In the genomic region with DNA sequence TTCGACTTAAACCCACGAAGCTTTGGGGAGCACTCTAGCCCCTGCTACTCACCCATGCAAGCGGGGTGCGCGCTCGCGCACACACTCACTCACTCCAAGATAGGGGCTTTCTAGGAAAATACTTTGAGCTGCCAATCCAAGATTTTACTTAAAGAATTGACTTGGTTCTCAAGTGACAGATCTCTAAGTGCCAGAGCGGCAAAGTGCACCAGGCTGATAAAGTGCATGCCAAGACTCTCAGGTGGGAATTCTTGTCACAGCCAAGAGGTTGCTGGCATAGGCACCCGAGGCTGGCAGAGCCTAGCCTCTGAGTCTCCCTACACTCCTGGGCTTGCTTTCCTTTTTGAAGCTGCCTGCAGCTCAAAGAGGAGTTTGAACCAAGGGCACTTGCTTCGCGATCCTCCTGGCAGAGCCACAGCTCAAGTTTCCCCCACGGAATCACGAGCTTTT, we compare ENCODE assay signal across 8 cellular contexts. TPM values are rescaled to one million over a fixed set of nuclear protein-coding genes. Genes with fewer than 3 reads are reported as not detected.
DNase-seq lines count a peak whose midpoint lies in the region; ATAC-seq and TF ChIP-seq lines count a peak whose summit lies in the region.

No MANE protein-coding gene starts in this region.

- no CpG with 5 or more reads among the region's 13 CpGs for WGBS in neuronal stem cell (ENCODE audit: extremely low coverage in 2 of 2, insufficient read length in 2 of 2, insufficient replicate concordance in 1 of 2), 2 donors

- no peak overlapping the region for H3K14ac ChIP-seq in neuronal stem cell (ENCODE audit: low read length)

- ATAC-seq in HG03469 (IDR thresholded peaks at IDR 0.05; ENCODE audit: unreplicated experiment) (no peak), HG03139 (IDR thresholded peaks at IDR 0.05; ENCODE audit: unreplicated experiment) (no peak), GM18519 (IDR thresholded peaks at IDR 0.05; ENCODE audit: low FRiP score, unreplicated experiment) (no peak)

- H3K9me3 ChIP-seq in Peyer's patch (no peaks in the 10 kb centered on the region), neuronal stem cell (replicated peaks in 1 of 2; ENCODE audit: control insufficient read depth in 2 of 2, insufficient read depth in 1 of 2, low read depth in 1 of 2, low read length in 2 of 2) (no peaks in the 10 kb centered on the region)

- H3K9ac ChIP-seq in neuronal stem cell (ENCODE audit: low read depth, low read length, poor library complexity) = peak overlapping the region; percentile 78

- H4K91ac ChIP-seq in neuronal stem cell (ENCODE audit: low read depth, low read length, poor library complexity) = no peak overlapping the region

- H3K4me3 ChIP-seq in Peyer's patch = peak overlapping the region; percentile 61 to 69 (median 66)
- peak overlapping the region; percentile 75 to 83 for H3K4me3 ChIP-seq in neuronal stem cell (ENCODE audit: low read length in 2 of 2)

- H2AFZ ChIP-seq in neuronal stem cell (ENCODE audit: low read length) = peak overlapping the region; percentile 97

- H3K23ac ChIP-seq in neuronal stem cell (ENCODE audit: low read depth, low read length, poor library complexity) = peak overlapping the region; percentile 12

- H2BK120ac ChIP-seq in neuronal stem cell (ENCODE audit: low read depth, low read length) = no peak overlapping the region

- H4K8ac ChIP-seq in neuronal stem cell (ENCODE audit: low read depth, low read length) = no peak overlapping the region

- H2BK15ac ChIP-seq in neuronal stem cell (ENCODE audit: low read length) = no peak overlapping the region

- peak overlapping the region; percentile 63 for H3K18ac ChIP-seq in neuronal stem cell (ENCODE audit: low read length)

- peak; percentile 39 for DNase-seq in ELF-1 (ENCODE audit: low read depth, low spot score)
- DNase-seq in Peyer's patch = no peak
- no peak for DNase-seq in epithelial cell of prostate (ENCODE audit: low read depth, low spot score)
- DNase-seq in neuronal stem cell (ENCODE audit: low spot score) = no peak
- DNase-seq in stimulated activated CD8-positive, alpha-beta memory T cell treated with anti-CD3 and anti-CD28 coated beads, Interleukin-4, amount 100 ng/mL, for 48 hours = no peak

- H3K4me2 ChIP-seq in neuronal stem cell (ENCODE audit: insufficient read depth, low read length, poor library complexity, severe bottlenecking) = peak overlapping the region; percentile 95

- H2BK5ac ChIP-seq in neuronal stem cell (ENCODE audit: low read length) = no peak overlapping the region

- no peaks in the 10 kb centered on the region for H3K27me3 ChIP-seq in Peyer's patch
- H3K27me3 ChIP-seq in neuronal stem cell (ENCODE audit: control insufficient read depth in 3 of 3, insufficient read depth in 3 of 3, low read depth in 1 of 3, low read length in 3 of 3) = peaks cover 0 to 60% (median 23%) of the 10 kb centered on the region in 3 experiments

- H3K4me1 ChIP-seq in Peyer's patch (peaks cover 0 to 37% (median 22%) of the 10 kb centered on the region in 4 donors), neuronal stem cell (ENCODE audit: control insufficient read depth in 2 of 2, insufficient read depth in 1 of 2, low read depth in 1 of 2, low read length in 2 of 2) (peaks cover 8 to 14% of the 10 kb centered on the region in 2 donors)

- TF ChIP-seq CTCF in Peyer's patch (IDR thresholded peaks at IDR 0.05) = no peak

- H3K27ac ChIP-seq in Peyer's patch (peak overlapping the region; percentile 75 to 94 (median 85)), epithelial cell of prostate (peak overlapping the region; percentile 99), neuronal stem cell (replicated peaks; ENCODE audit: low read length) (no peak overlapping the region)

- no peak overlapping the region for H2BK12ac ChIP-seq in neuronal stem cell (ENCODE audit: low read length)

- H3K36me3 ChIP-seq in Peyer's patch (no peaks in the 10 kb centered on the region), neuronal stem cell (replicated peaks in 1 of 2; ENCODE audit: control insufficient read depth in 2 of 2, insufficient read depth in 2 of 2, low read length in 2 of 2) (peaks cover 0 to 24% of the 10 kb centered on the region in 2 donors)

- H3K4ac ChIP-seq in neuronal stem cell (ENCODE audit: low read length) = no peak overlapping the region

- H2AK5ac ChIP-seq in neuronal stem cell (ENCODE audit: low read depth, low read length) = no peak overlapping the region

- H3K79me1 ChIP-seq in neuronal stem cell (ENCODE audit: low read depth, low read length) = no peaks in the 10 kb centered on the region

- no peak for TF ChIP-seq POLR2A in Peyer's patch (IDR thresholded peaks at IDR 0.05)

RNA-seq across cellular contexts. Expression of a gene that starts 2.6 kb away (rescaled TPM):
- total RNA-seq in Peyer's patch = 100 to 1,000 TPM in 2 of 4 donors, 10 to 100 TPM in 2; 75.5 to 323 (median 106) TPM
- polyA plus RNA-seq in neuronal stem cell (2013, experiment 1 of 2) = 2.9 TPM
- polyA plus RNA-seq in neuronal stem cell (2013, experiment 2 of 2) = 2.6 TPM

RNA-seq across cellular contexts. Expression of a gene that starts 8.3 kb away (rescaled TPM):
- total RNA-seq in Peyer's patch = 10 to 100 TPM; 52.7 to 70.1 (median 56.7) TPM
- polyA plus RNA-seq in neuronal stem cell (2013, experiment 1 of 2) = 19.0 TPM
- 19.7 TPM for polyA plus RNA-seq in neuronal stem cell (2013, experiment 2 of 2)
